9 cellular contexts compared by ENCODE assay signal in the genomic region with DNA sequence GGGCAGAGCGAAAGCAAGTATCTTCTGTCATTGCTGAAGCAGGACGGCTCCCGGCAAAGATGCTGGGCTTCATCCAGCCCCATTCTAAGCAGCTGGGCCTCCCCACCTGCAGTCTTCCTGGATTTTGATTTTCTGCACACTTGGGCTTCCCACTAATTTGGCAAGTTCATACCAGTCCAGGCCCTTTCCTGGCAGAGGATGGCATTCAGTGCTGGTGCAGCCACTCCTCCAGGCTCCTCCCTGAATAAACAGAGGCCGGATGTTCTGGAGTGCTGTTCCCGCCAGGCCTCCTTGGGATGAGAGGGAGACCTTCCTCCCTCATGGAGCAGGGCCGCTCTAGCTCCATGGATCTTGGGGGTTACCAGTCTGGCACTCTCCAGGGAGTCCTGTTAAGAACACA. TPM values are rescaled to one million over a fixed set of nuclear protein-coding genes. Genes with fewer than 3 reads are reported as not detected.
DNase-seq lines count a peak whose midpoint lies in the region; ATAC-seq and TF ChIP-seq lines count a peak whose summit lies in the region.
"Had no signal": no experiment of that assay in that cellular context is flagged by ENCODE, and none has a peak within 500 bp of the region (broad histone marks: within the 10 kb centered on the region; RNA-seq: fewer than 3 reads in every experiment).

No MANE protein-coding gene starts in this region.

- DNase-seq in ELR (ENCODE audit: low read depth) (peak; percentile 57), Peyer's patch (no peak), fibroblast of pulmonary artery (ENCODE audit: low read depth) (no peak)
- no peak for DNase-seq in activated CD8-positive, alpha-beta memory T cell treated with anti-CD3 and anti-CD28 coated beads for 24 hours
- DNase-seq in stimulated activated CD4-positive, alpha-beta T cell treated with anti-CD3 and anti-CD28 coated beads, Interleukin-4, amount 100 ng/mL, for 1 hour: no peak

- TF ChIP-seq CTCF in Peyer's patch (IDR thresholded peaks at IDR 0.05) (no peak), fibroblast of pulmonary artery (IDR thresholded peaks at IDR 0.05; ENCODE audit: low read length, missing control alignments) (no peak)

- TF ChIP-seq POLR2A in Peyer's patch (IDR thresholded peaks at IDR 0.05): no peak

- H3K9me3 ChIP-seq in Peyer's patch (no peaks in the 10 kb centered on the region), skeletal muscle satellite cell (replicated peaks; ENCODE audit: low read length) (no peaks in the 10 kb centered on the region)

- H3K4me2 ChIP-seq in skeletal muscle satellite cell (ENCODE audit: low read length): peak overlapping the region; percentile 83

- H3K36me3 ChIP-seq in Peyer's patch: no peaks in the 10 kb centered on the region
- H3K36me3 ChIP-seq in skeletal muscle satellite cell (ENCODE audit: insufficient read depth, low read length): peaks cover 25% of the 10 kb centered on the region

- ATAC-seq in HG03025 (IDR thresholded peaks at IDR 0.05; ENCODE audit: low FRiP score, unreplicated experiment): no peak
- no peak for ATAC-seq in GM18520 (IDR thresholded peaks at IDR 0.05; ENCODE audit: unreplicated experiment)
- ATAC-seq: HCT116 had no signal

- H3K4me3 ChIP-seq in Peyer's patch (peak overlapping the region in 1 of 4 donors; percentile 10), fibroblast of pulmonary artery (replicated peaks; ENCODE audit: low read depth, low read length) (peak overlapping the region; percentile 77), skeletal muscle satellite cell (ENCODE audit: low read length) (peak overlapping the region; percentile 97)

- peak overlapping the region; percentile 99 for H3K9ac ChIP-seq in skeletal muscle satellite cell (ENCODE audit: low read depth, low read length)

- peak overlapping the region in 3 of 4 donors; percentile 55 to 98 (median 65) for H3K27ac ChIP-seq in Peyer's patch

- H3K4me1 ChIP-seq in Peyer's patch: peaks cover 3 to 56% (median 6%) of the 10 kb centered on the region in 4 donors
- H3K4me1 ChIP-seq in skeletal muscle satellite cell (ENCODE audit: control insufficient read depth, insufficient read depth, low read length): peaks cover 60% of the 10 kb centered on the region

- H3K27me3 ChIP-seq in Peyer's patch (no peaks in the 10 kb centered on the region), skeletal muscle satellite cell (ENCODE audit: control insufficient read depth, insufficient read depth, low read length) (no peaks in the 10 kb centered on the region)

RNA-seq across cellular contexts. Expression of a gene that starts 3.4 kb away (rescaled TPM):
- 10 to 100 TPM; 14.9 to 26.4 (median 19.8) TPM for total RNA-seq in Peyer's patch
- total RNA-seq in skeletal muscle satellite cell (2012; rRNA removed): 19.5 and 23.6 TPM in 2 replicates

RNA-seq across cellular contexts. Expression of a gene that starts 57.8 kb away (rescaled TPM):
- 100 to 1,000 TPM in 1 of 4 donors, 10 to 100 TPM in 3; 58.4 to 103 (median 79.7) TPM for total RNA-seq in Peyer's patch
- 28.4 and 30.8 TPM in 2 replicates for total RNA-seq in skeletal muscle satellite cell (2012; rRNA removed)
